In genomic region chr2:10045561-10046355, GRCh38 we compare ENCODE assay signal across 10 cellular contexts. TPM values are rescaled to one million over a fixed set of nuclear protein-coding genes. Genes with fewer than 3 reads are reported as not detected.
A peak's percentile ranks its signal among the peaks of the same experiment; 100 is the strongest.
DNase-seq lines count a peak whose midpoint lies in the region; ATAC-seq and TF ChIP-seq lines count a peak whose summit lies in the region.
"Had no signal": no experiment of that assay in that cellular context is flagged by ENCODE, and none has a peak within 500 bp of the region (broad histone marks: within the 10 kb centered on the region; RNA-seq: fewer than 3 reads in every experiment).

No MANE protein-coding gene starts in this region.

- H3K4me3 ChIP-seq in spleen, result peak overlapping the region in 3 of 8 donors; percentile 45 to 86 (median 58)

- H3K27me3 ChIP-seq in spleen (replicated peaks in 1 of 7), result peaks cover 0 to 7% (median 0%) of the 10 kb centered on the region in 7 donors

- in situ Hi-C loops in Caki2 (cut with HindIII; ENCODE audit: low pct_unique_long_range_greater_than_20kb, low sequenced_read_pairs), result loop anchor here (25.0 kb wide), 1 partner anchor 233 kb away; no protein-coding TSS in a partner anchor

- WGBS in spleen, 5 donors, result 78 to 89% (median 88%) methylated on average over 19 to 20 of the region's 20 CpGs

- no peak overlapping the region for H3K27ac Mint-ChIP-seq in activated T-helper 2 cell treated with anti-CD3 and anti-CD28 coated beads, Interferon-gamma antibody, Interleukin-2, Interleukin-4, amounts not matched to agents 10 μg/mL and 5 μg/mL and 100 μg/mL, durations not matched to agents 14 hours and 24 hours and 36 hours

- H3K36me3 Mint-ChIP-seq in activated T-helper 2 cell treated with anti-CD3 and anti-CD28 coated beads, Interferon-gamma antibody, Interleukin-2, Interleukin-4, amounts not matched to agents 10 μg/mL and 5 μg/mL and 100 μg/mL, durations not matched to agents 14 hours and 24 hours and 36 hours (ENCODE audit: low read depth), result peaks cover 12% of the 10 kb centered on the region

- H3K4me3 Mint-ChIP-seq in activated T-helper 2 cell treated with anti-CD3 and anti-CD28 coated beads, Interferon-gamma antibody, Interleukin-2, Interleukin-4, amounts not matched to agents 10 μg/mL and 5 μg/mL and 100 μg/mL, durations not matched to agents 14 hours and 24 hours and 36 hours (ENCODE audit: low read depth), result peak overlapping the region; percentile 40

- no peak for ATAC-seq in left colon
- no peak for ATAC-seq in GM21360 (IDR thresholded peaks at IDR 0.05; ENCODE audit: unreplicated experiment)

- no peaks in the 10 kb centered on the region for H3K9me3 ChIP-seq in spleen

- H3K4me1 Mint-ChIP-seq in activated T-helper 2 cell treated with anti-CD3 and anti-CD28 coated beads, Interferon-gamma antibody, Interleukin-2, Interleukin-4, amounts not matched to agents 10 μg/mL and 5 μg/mL and 100 μg/mL, durations not matched to agents 14 hours and 24 hours and 36 hours (ENCODE audit: low read depth), result peaks cover 16% of the 10 kb centered on the region

- H3K27ac ChIP-seq in spleen, result peak overlapping the region in 6 of 8 donors; percentile 92 to 98 (median 94)

- intact Hi-C loops in activated T-helper 2 cell treated with anti-CD3 and anti-CD28 coated beads, Interferon-gamma antibody, Interleukin-2, Interleukin-4, amounts not matched to agents 10 μg/mL and 5 μg/mL and 100 μg/mL, durations not matched to agents 14 hours and 24 hours and 36 hours (cut with micrococcal nuclease), result loop anchor here (10.0 kb wide), 1 partner anchor 491 kb away; the partner anchor contains the start of gene ADAM17
- intact Hi-C loops in spleen (cut with DNase I; ENCODE audit: low total_unique reads), result loop anchor here (5.0 kb wide), 2 partner anchors 63 to 228 kb away; no protein-coding TSS in a partner anchor
- intact Hi-C loops in left colon (cut with DNase I, micrococcal nuclease), result loop anchor here in 1 of 2 donors (10.0 kb wide), 1 partner anchor 231 kb away; no protein-coding TSS in a partner anchor

- TF ChIP-seq CTCF in spleen (IDR thresholded peaks at IDR 0.05 in 8 of 11, conservative IDR thresholded peaks at IDR 0.05 in 3 of 11), result no peak

- peaks cover 8% of the 10 kb centered on the region for H3K27me3 Mint-ChIP-seq in activated T-helper 2 cell treated with anti-CD3 and anti-CD28 coated beads, Interferon-gamma antibody, Interleukin-2, Interleukin-4, amounts not matched to agents 10 μg/mL and 5 μg/mL and 100 μg/mL, durations not matched to agents 14 hours and 24 hours and 36 hours (ENCODE audit: low read depth)

- DNase-seq in Caki2 (ENCODE audit: low read depth) (peak; percentile 80), kidney glomerular epithelial cell (lab: John Stamatoyannopoulos, UW) (peak; percentile 11), spleen (peak; percentile 80), HK-2 (ENCODE audit: unreplicated experiment) (no peak), left colon (no peak)
- no peak for DNase-seq in activated T-helper 2 cell treated with anti-CD3 and anti-CD28 coated beads, Interferon-gamma antibody, Interleukin-2, Interleukin-4, amounts not matched to agents 10 μg/mL and 5 μg/mL and 100 μg/mL, durations not matched to agents 14 hours and 24 hours and 36 hours (ENCODE audit: low spot score)
- DNase-seq: central memory CD4-positive, alpha-beta T cell; NCI-H1436 treated with DMSO at 0.1 percent for 48 hours; T-helper 9 cell had no signal

- no peaks in the 10 kb centered on the region for H3K9me3 Mint-ChIP-seq in activated T-helper 2 cell treated with anti-CD3 and anti-CD28 coated beads, Interferon-gamma antibody, Interleukin-2, Interleukin-4, amounts not matched to agents 10 μg/mL and 5 μg/mL and 100 μg/mL, durations not matched to agents 14 hours and 24 hours and 36 hours

- H3K36me3 ChIP-seq in spleen, result peaks cover 0 to 49% (median 17%) of the 10 kb centered on the region in 6 donors

- peaks cover 28 to 87% (median 64%) of the 10 kb centered on the region in 6 donors for H3K4me1 ChIP-seq in spleen

- TF ChIP-seq POLR2A in spleen (IDR thresholded peaks at IDR 0.05), result no peak

RNA-seq across cellular contexts. Expression of gene KLF11, which starts 2.4 kb away (rescaled TPM):
- total RNA-seq in Caki2 (2014; rRNA removed; shearing (Covaris generic); ENCODE audit: low replicate concordance), result 11.7 and 13.1 TPM in 2 replicates
- total RNA-seq in activated T-helper 2 cell treated with anti-CD3 and anti-CD28 coated beads, Interferon-gamma antibody, Interleukin-2, Interleukin-4, amounts not matched to agents 10 μg/mL and 5 μg/mL and 100 μg/mL, durations not matched to agents 14 hours and 24 hours and 36 hours, result 7.9 and 9.2 TPM in 2 replicates
- 10 to 100 TPM; 18.3 to 46.1 (median 33.5) TPM for total RNA-seq in spleen
- polyA plus RNA-seq in spleen, result 10 to 100 TPM in 1 of 3 donors, 1 to 10 TPM in 2; 5.4 to 13.3 (median 8.0) TPM
- total RNA-seq in left colon, result 10 to 100 TPM in 1 of 2 donors, 1 to 10 TPM in 1; 9.7 to 10.2 TPM

RNA-seq across cellular contexts. Expression of gene CYS1, which starts 34.5 kb away (rescaled TPM):
- total RNA-seq in Caki2 (2014; rRNA removed; shearing (Covaris generic); ENCODE audit: low replicate concordance), result 3.2 and 5.7 TPM in 2 replicates
- 0.78 and 0.89 TPM in 2 replicates for total RNA-seq in activated T-helper 2 cell treated with anti-CD3 and anti-CD28 coated beads, Interferon-gamma antibody, Interleukin-2, Interleukin-4, amounts not matched to agents 10 μg/mL and 5 μg/mL and 100 μg/mL, durations not matched to agents 14 hours and 24 hours and 36 hours
- total RNA-seq in spleen (1 to 10 TPM in 6 of 7 donors, under 1 TPM in 1; 0.97 to 2.9 (median 1.7) TPM), left colon (1 to 10 TPM in 1 of 2 donors, under 1 TPM in 1; 0.37 to 1.6 TPM)
- under 1 TPM; 0.38 to 0.56 (median 0.43) TPM for polyA plus RNA-seq in spleen

Comparison
In these comparisons a context has a peak if more than half of its experiments do, and no peak if none do; other contexts are left out.
1. DNase-seq: peak in Caki2 (single experiment), kidney glomerular epithelial cell (single experiment) and spleen (single experiment); none in activated T-helper 2 cell treated with anti-CD3 and anti-CD28 coated beads, Interferon-gamma antibody, Interleukin-2, Interleukin-4, amounts not matched to agents 10 μg/mL and 5 μg/mL and 100 μg/mL, durations not matched to agents 14 hours and 24 hours and 36 hours (single experiment), HK-2 (single experiment) and left colon (0 of 2).